ENCODE assay signal across 10 cellular contexts in the genomic region with DNA sequence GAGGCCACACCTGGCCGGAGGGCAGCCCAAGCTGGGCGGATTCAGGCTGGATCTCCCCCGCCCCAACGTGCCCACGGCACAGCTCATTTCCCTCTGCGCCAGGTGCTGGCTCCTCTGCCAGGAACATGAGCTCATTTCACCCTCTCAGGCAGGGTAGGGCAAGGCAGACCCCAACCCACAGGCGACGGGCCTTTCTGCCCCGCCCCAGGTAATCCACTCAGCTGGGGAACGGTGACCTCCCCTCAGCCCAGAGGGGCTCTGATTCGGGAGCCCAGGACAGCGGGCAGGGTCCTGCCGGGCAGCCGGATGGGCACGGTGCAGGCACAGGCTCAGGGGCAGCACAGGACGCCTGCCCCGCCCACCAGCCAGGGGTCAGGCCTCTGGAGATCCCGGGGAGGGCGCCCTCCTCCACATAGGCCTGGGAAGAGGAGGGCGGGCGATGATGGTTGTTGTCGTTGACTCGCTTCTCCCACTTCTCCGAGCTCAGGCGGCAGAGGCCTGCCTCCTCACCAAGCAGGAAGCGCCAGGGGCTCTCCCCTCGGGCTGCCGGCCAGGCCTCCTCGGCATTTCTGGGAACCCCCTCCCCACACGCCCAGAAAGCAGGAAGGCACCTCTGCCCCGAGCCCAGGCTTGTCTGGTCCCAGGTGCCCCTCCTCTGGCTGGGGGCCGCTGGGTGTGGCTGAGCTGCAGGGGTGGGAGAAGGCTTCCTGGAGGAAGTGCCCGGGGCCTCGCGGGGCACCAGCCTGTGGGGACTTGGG. TPM values are rescaled to one million over a fixed set of nuclear protein-coding genes. Genes with fewer than 3 reads are reported as not detected.
DNase-seq lines count a peak whose midpoint lies in the region; ATAC-seq, FAIRE-seq and TF ChIP-seq lines count a peak whose summit lies in the region.
"Had no signal": no experiment of that assay in that cellular context is flagged by ENCODE, and none has a peak within 500 bp of the region (broad histone marks: within the 10 kb centered on the region; RNA-seq: fewer than 3 reads in every experiment).

No MANE protein-coding gene starts in this region.

- FAIRE-seq in endothelial cell of umbilical vein (lab: Jason Lieb, UNC) = no peak

- H3K9ac ChIP-seq in endothelial cell of umbilical vein (replicated peaks; ENCODE audit: extremely low read depth, insufficient read depth, low read length) = no peak overlapping the region

- H3K9me1 ChIP-seq in endothelial cell of umbilical vein (replicated peaks; ENCODE audit: control insufficient read depth, extremely low read depth, insufficient read depth, low read length) = no peaks in the 10 kb centered on the region

- peak; percentile 63 for DNase-seq in activated CD4-positive, alpha-beta T cell treated with anti-CD3 and anti-CD28 coated beads for 48 hours
- no peak for DNase-seq in activated CD4-positive, alpha-beta T cell treated with anti-CD3 and anti-CD28 coated beads for 1 hour
- peak; percentile 16 for DNase-seq in endothelial cell of umbilical vein (ENCODE audit: low read depth, low spot score)
- DNase-seq in stimulated activated naive B cell treated with anti-CD40 and anti-IgM and Interleukin-4, amounts not matched to agents 10 μg/mL and 1 μg/mL and 100 μg/mL, for 72 hours = no peak
- no peak for DNase-seq in NCI-H2107 treated with DMSO at 0.1 percent for 48 hours (lab: John Stamatoyannopoulos, UW; ENCODE audit: unreplicated experiment)
- DNase-seq in activated gamma-delta T cell treated with Interleukin-2 at 50 U/mL for 16 hours = no peak
- DNase-seq in T1000 (lab: John Stamatoyannopoulos, UW) = no peak
- DNase-seq: activated B cell treated with CpG ODN at 0.5 μM for 24 hours, NCI-H2107 had no signal

- TF ChIP-seq CTCF in endothelial cell of umbilical vein (IDR thresholded peaks at IDR 0.05; ENCODE audit: extremely low read depth in 1 of 2, insufficient read depth in 1 of 2, low read depth in 1 of 2, low read length in 2 of 2) = no peak

- H3K4me3 Mint-ChIP-seq in T-helper 1 cell treated with Interleukin-12 subunit alpha and Interleukin-12 subunit beta and Interleukin-4 antibody, amounts not matched to agents 30 μg/mL and 1 μg/mL, for 36 hours = no peak overlapping the region
- H3K4me3 Mint-ChIP-seq in stimulated activated naive B cell treated with anti-CD40 and anti-IgM and Interleukin-4, amounts not matched to agents 10 μg/mL and 1 μg/mL and 100 μg/mL, for 72 hours = peak overlapping the region in 1 of 2 donors; percentile 32
- H3K4me3 Mint-ChIP-seq: activated B cell treated with CpG ODN at 0.5 μM for 24 hours had no signal

- H3K27me3 Mint-ChIP-seq in T-helper 1 cell treated with Interleukin-12 subunit alpha and Interleukin-12 subunit beta and Interleukin-4 antibody, amounts not matched to agents 30 μg/mL and 1 μg/mL, for 36 hours (ENCODE audit: low read depth) = no peaks in the 10 kb centered on the region
- H3K27me3 Mint-ChIP-seq in stimulated activated naive B cell treated with anti-CD40 and anti-IgM and Interleukin-4, amounts not matched to agents 10 μg/mL and 1 μg/mL and 100 μg/mL, for 72 hours = peaks cover 0 to 6% of the 10 kb centered on the region in 2 donors
- H3K27me3 Mint-ChIP-seq: activated B cell treated with CpG ODN at 0.5 μM for 24 hours had no signal

- peak; percentile 25 to 36 for ATAC-seq in stimulated activated naive B cell treated with anti-CD40 and anti-IgM and Interleukin-4, amounts not matched to agents 10 μg/mL and 1 μg/mL and 100 μg/mL, for 72 hours (replicated peaks)

- CTCF ChIA-PET in endothelial cell of umbilical vein (lab: Charles Lee) = interaction anchor here (1.0 to 3.2 kb wide), 6 partner anchors 13 to 147 kb away, joined by 3 to 17 read pairs (median 4); no protein-coding TSS in a partner anchor

- POLR2A ChIA-PET in endothelial cell of umbilical vein (lab: Charles Lee) = no interaction called here

- no peaks in the 10 kb centered on the region for H3K36me3 ChIP-seq in endothelial cell of umbilical vein (ENCODE audit: control insufficient read depth in 2 of 2, extremely low read depth in 1 of 2, insufficient read depth in 2 of 2, low read length in 2 of 2)

- H3K27me3 ChIP-seq in endothelial cell of umbilical vein (ENCODE audit: control insufficient read depth in 2 of 2, insufficient read depth in 2 of 2, low read length in 2 of 2) = no peaks in the 10 kb centered on the region

- H3K27ac ChIP-seq in endothelial cell of umbilical vein (ENCODE audit: insufficient read depth, low read depth, low read length) = no peak overlapping the region

- no peak overlapping the region for H3K4me2 ChIP-seq in endothelial cell of umbilical vein (ENCODE audit: insufficient read depth, low read length)

- peaks cover 4% of the 10 kb centered on the region for H3K4me1 Mint-ChIP-seq in T-helper 1 cell treated with Interleukin-12 subunit alpha and Interleukin-12 subunit beta and Interleukin-4 antibody, amounts not matched to agents 30 μg/mL and 1 μg/mL, for 36 hours (ENCODE audit: low read depth)
- peaks cover 8 to 18% of the 10 kb centered on the region in 2 donors for H3K4me1 Mint-ChIP-seq in stimulated activated naive B cell treated with anti-CD40 and anti-IgM and Interleukin-4, amounts not matched to agents 10 μg/mL and 1 μg/mL and 100 μg/mL, for 72 hours

- H3K9me3 ChIP-seq in endothelial cell of umbilical vein (replicated peaks; ENCODE audit: control insufficient read depth, insufficient read depth, low read length) = no peaks in the 10 kb centered on the region

- dilution Hi-C loops in endothelial cell of umbilical vein (cut with MboI; ENCODE audit: extremely low pct_ligation_motif_present, low sequenced_read_pairs) = no loop called here

- H4K20me1 ChIP-seq in endothelial cell of umbilical vein (replicated peaks; ENCODE audit: control insufficient read depth, extremely low read depth, insufficient read depth, low read length) = no peaks in the 10 kb centered on the region

- intact Hi-C loops in endothelial cell of umbilical vein (cut with micrococcal nuclease) = no loop called here

- H3K79me2 ChIP-seq in endothelial cell of umbilical vein (ENCODE audit: control insufficient read depth, insufficient read depth, low read length) = no peaks in the 10 kb centered on the region

- BruUV-seq in endothelial cell of umbilical vein (replicated peaks; lab: Mats Ljungman, UMichigan) = no TSS peak

- peak overlapping the region; percentile 76 for H3K27ac Mint-ChIP-seq in T-helper 1 cell treated with Interleukin-12 subunit alpha and Interleukin-12 subunit beta and Interleukin-4 antibody, amounts not matched to agents 30 μg/mL and 1 μg/mL, for 36 hours
- no peak overlapping the region for H3K27ac Mint-ChIP-seq in stimulated activated naive B cell treated with anti-CD40 and anti-IgM and Interleukin-4, amounts not matched to agents 10 μg/mL and 1 μg/mL and 100 μg/mL, for 72 hours
- H3K27ac Mint-ChIP-seq: activated B cell treated with CpG ODN at 0.5 μM for 24 hours had no signal

- H2AFZ ChIP-seq in endothelial cell of umbilical vein (ENCODE audit: low read depth, low read length) = peak overlapping the region; percentile 86

- no peaks in the 10 kb centered on the region for H3K9me3 Mint-ChIP-seq in T-helper 1 cell treated with Interleukin-12 subunit alpha and Interleukin-12 subunit beta and Interleukin-4 antibody, amounts not matched to agents 30 μg/mL and 1 μg/mL, for 36 hours
- H3K9me3 Mint-ChIP-seq in stimulated activated naive B cell treated with anti-CD40 and anti-IgM and Interleukin-4, amounts not matched to agents 10 μg/mL and 1 μg/mL and 100 μg/mL, for 72 hours = no peaks in the 10 kb centered on the region
- H3K9me3 Mint-ChIP-seq: activated B cell treated with CpG ODN at 0.5 μM for 24 hours had no signal

- H3K36me3 Mint-ChIP-seq in T-helper 1 cell treated with Interleukin-12 subunit alpha and Interleukin-12 subunit beta and Interleukin-4 antibody, amounts not matched to agents 30 μg/mL and 1 μg/mL, for 36 hours (ENCODE audit: low read depth) = no peaks in the 10 kb centered on the region
- no peaks in the 10 kb centered on the region for H3K36me3 Mint-ChIP-seq in stimulated activated naive B cell treated with anti-CD40 and anti-IgM and Interleukin-4, amounts not matched to agents 10 μg/mL and 1 μg/mL and 100 μg/mL, for 72 hours

- no peak overlapping the region for H3K4me3 ChIP-seq in endothelial cell of umbilical vein (replicated peaks in 1 of 3; ENCODE audit: insufficient read depth in 1 of 3, low read depth in 1 of 3, low read length in 3 of 3)

- H3K4me1 ChIP-seq in endothelial cell of umbilical vein (ENCODE audit: control insufficient read depth, extremely low read depth, insufficient read depth, low read length) = peaks cover 9% of the 10 kb centered on the region

- TF ChIP-seq POLR2A in endothelial cell of umbilical vein (IDR thresholded peaks at IDR 0.05; ENCODE audit: low read depth, low read length) = no peak

RNA-seq across cellular contexts. Expression of gene TACC3, which starts 31.1 kb away (rescaled TPM):
- 123 and 135 TPM in 2 replicates for total RNA-seq in endothelial cell of umbilical vein
- 41.2 and 54.5 TPM in 2 replicates for polyA plus RNA-seq in endothelial cell of umbilical vein
- 56.0 and 64.2 TPM in 2 replicates for polyA plus RNA-seq in endothelial cell of umbilical vein (2011; cell fraction: cytosol; rRNA removed)
- 132 and 166 TPM in 2 replicates for polyA plus RNA-seq in endothelial cell of umbilical vein (2011; cell fraction: nucleus; rRNA removed)
- 32.3 and 77.6 TPM in 2 replicates for polyA plus RNA-seq in endothelial cell of umbilical vein (2012)
- polyA minus RNA-seq in endothelial cell of umbilical vein = 18.0 and 19.3 TPM in 2 replicates
- polyA minus RNA-seq in endothelial cell of umbilical vein (2011; cell fraction: cytosol; rRNA and poly(A)+ RNA removed) = 23.2 TPM
- 28.0 and 30.7 TPM in 2 replicates for polyA minus RNA-seq in endothelial cell of umbilical vein (2011; cell fraction: nucleus; rRNA and poly(A)+ RNA removed)

RNA-seq across cellular contexts. Expression of gene TMEM129, which starts 31.3 kb away (rescaled TPM):
- total RNA-seq in endothelial cell of umbilical vein = 23.2 and 24.8 TPM in 2 replicates
- polyA plus RNA-seq in endothelial cell of umbilical vein = 33.2 and 53.7 TPM in 2 replicates
- 19.8 and 29.5 TPM in 2 replicates for polyA plus RNA-seq in endothelial cell of umbilical vein (2011; cell fraction: cytosol; rRNA removed)
- 22.0 and 24.0 TPM in 2 replicates for polyA plus RNA-seq in endothelial cell of umbilical vein (2011; cell fraction: nucleus; rRNA removed)
- 11.7 and 14.3 TPM in 2 replicates for polyA plus RNA-seq in endothelial cell of umbilical vein (2012)
- polyA minus RNA-seq in endothelial cell of umbilical vein = 15.1 and 18.8 TPM in 2 replicates
- 10.2 TPM for polyA minus RNA-seq in endothelial cell of umbilical vein (2011; cell fraction: cytosol; rRNA and poly(A)+ RNA removed)
- 7.0 and 9.7 TPM in 2 replicates for polyA minus RNA-seq in endothelial cell of umbilical vein (2011; cell fraction: nucleus; rRNA and poly(A)+ RNA removed)

RNA-seq across cellular contexts. Expression of gene SLBP, which starts 40.3 kb away (rescaled TPM):
- total RNA-seq in endothelial cell of umbilical vein = 62.7 and 63.1 TPM in 2 replicates
- 41.2 and 48.3 TPM in 2 replicates for polyA plus RNA-seq in endothelial cell of umbilical vein
- polyA plus RNA-seq in endothelial cell of umbilical vein (2011; cell fraction: cytosol; rRNA removed) = 57.1 and 65.0 TPM in 2 replicates
- 37.7 and 48.4 TPM in 2 replicates for polyA plus RNA-seq in endothelial cell of umbilical vein (2011; cell fraction: nucleus; rRNA removed)
- polyA plus RNA-seq in endothelial cell of umbilical vein (2012) = 53.0 and 69.2 TPM in 2 replicates
- polyA minus RNA-seq in endothelial cell of umbilical vein = 27.3 and 28.7 TPM in 2 replicates
- 42.8 TPM for polyA minus RNA-seq in endothelial cell of umbilical vein (2011; cell fraction: cytosol; rRNA and poly(A)+ RNA removed)
- polyA minus RNA-seq in endothelial cell of umbilical vein (2011; cell fraction: nucleus; rRNA and poly(A)+ RNA removed) = 12.9 and 13.2 TPM in 2 replicates

RNA-seq across cellular contexts. Expression of gene FGFR3, which starts 40.6 kb away (rescaled TPM):
- total RNA-seq in endothelial cell of umbilical vein = 1.2 TPM in 2 replicates
- 0.73 and 0.92 TPM in 2 replicates for polyA plus RNA-seq in endothelial cell of umbilical vein
- polyA plus RNA-seq in endothelial cell of umbilical vein (2011; cell fraction: cytosol; rRNA removed) = 0.48 and 0.63 TPM in 2 replicates
- 3.4 and 4.4 TPM in 2 replicates for polyA plus RNA-seq in endothelial cell of umbilical vein (2011; cell fraction: nucleus; rRNA removed)
- polyA plus RNA-seq in endothelial cell of umbilical vein (2012) = 0.46 and 0.60 TPM in 2 replicates
- polyA minus RNA-seq in endothelial cell of umbilical vein = 1.6 and 1.7 TPM in 2 replicates
- 5.6 TPM for polyA minus RNA-seq in endothelial cell of umbilical vein (2011; cell fraction: cytosol; rRNA and poly(A)+ RNA removed)
- polyA minus RNA-seq in endothelial cell of umbilical vein (2011; cell fraction: nucleus; rRNA and poly(A)+ RNA removed) = 1.1 and 1.3 TPM in 2 replicates

Comparison
In these comparisons a context has a peak if more than half of its experiments do, and no peak if none do; other contexts are left out.
1. DNase-seq: peak in activated CD4-positive, alpha-beta T cell treated with anti-CD3 and anti-CD28 coated beads for 48 hours (single experiment) and endothelial cell of umbilical vein (single experiment); none in activated CD4-positive, alpha-beta T cell treated with anti-CD3 and anti-CD28 coated beads for 1 hour (single experiment), stimulated activated naive B cell treated with anti-CD40 and anti-IgM and Interleukin-4, amounts not matched to agents 10 μg/mL and 1 μg/mL and 100 μg/mL, for 72 hours (single experiment), NCI-H2107 treated with DMSO at 0.1 percent for 48 hours (single experiment), activated gamma-delta T cell treated with Interleukin-2 at 50 U/mL for 16 hours (single experiment) and T1000 (single experiment).